9 cellular contexts compared by ENCODE assay signal in the genomic region with DNA sequence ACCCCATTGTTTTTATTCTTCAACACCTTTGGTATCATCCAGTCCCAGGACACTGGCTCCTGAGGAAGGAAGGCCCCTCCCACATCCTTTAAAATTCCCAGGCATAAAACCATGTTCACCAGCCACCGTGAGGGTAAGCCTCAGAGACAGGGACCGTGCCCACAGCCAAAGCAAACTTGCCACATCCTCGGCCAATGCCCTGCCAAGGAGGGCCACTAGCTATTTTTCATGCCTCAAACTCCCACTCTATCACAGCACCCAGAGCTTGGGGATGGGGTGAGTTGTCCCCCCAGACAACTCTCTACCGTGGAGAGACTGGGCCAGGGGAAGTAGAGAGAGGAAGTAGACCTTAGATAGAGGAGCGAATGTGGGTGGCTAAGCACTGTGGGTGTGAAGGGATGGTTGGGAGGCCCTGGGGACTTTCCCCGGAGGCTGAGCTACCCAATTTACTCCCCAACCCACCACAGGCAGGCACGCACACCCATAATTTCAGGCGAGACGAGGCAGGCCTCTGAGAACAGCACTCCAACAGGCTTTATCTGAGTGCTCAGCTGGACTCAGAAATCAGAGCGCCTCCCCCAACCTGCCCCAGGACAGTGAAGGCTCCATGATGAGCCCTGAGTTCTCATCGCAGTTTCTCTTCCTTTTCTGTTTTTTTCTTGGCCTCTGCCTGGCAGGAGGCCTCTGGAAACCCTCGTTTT. TPM values are rescaled to one million over a fixed set of nuclear protein-coding genes. Genes with fewer than 3 reads are reported as not detected.
DNase-seq lines count a peak whose midpoint lies in the region; ATAC-seq, FAIRE-seq and TF ChIP-seq lines count a peak whose summit lies in the region.
"Had no signal": no experiment of that assay in that cellular context is flagged by ENCODE, and none has a peak within 500 bp of the region (broad histone marks: within the 10 kb centered on the region; RNA-seq: fewer than 3 reads in every experiment).

No MANE protein-coding gene starts in this region.

- H3K4me3 Mint-ChIP-seq in stimulated activated effector memory CD8-positive, alpha-beta T cell treated with anti-CD3 and anti-CD28 coated beads, Interleukin-12 subunit alpha, Interleukin-12 subunit beta, amount 100 ng/mL, for 72 hours: peak overlapping the region; percentile 74

- peak; percentile 21 for DNase-seq in NCI-H748 (lab: John Stamatoyannopoulos, UW; ENCODE audit: unreplicated experiment)
- DNase-seq in NCI-H748 treated with DMSO at 0.1 percent for 48 hours (lab: John Stamatoyannopoulos, UW): no peak
- DNase-seq in T-helper 9 cell: peak; percentile 82
- DNase-seq in GM12878 (ENCODE audit: low read depth, low spot score): peak; percentile 99
- peak; percentile 72 to 94 for DNase-seq in stimulated activated effector memory CD8-positive, alpha-beta T cell treated with anti-CD3 and anti-CD28 coated beads, Interleukin-12 subunit alpha, Interleukin-12 subunit beta, amount 100 ng/mL, for 72 hours (ENCODE audit: low spot score in 2 of 2)
- DNase-seq in HuH-7.5 (ENCODE audit: low spot score): no peak

- ATAC-seq in HG03280 (IDR thresholded peaks at IDR 0.05; ENCODE audit: unreplicated experiment) (peak; percentile 40), GM12878 (peak; percentile 77)
- peak; percentile 83 for ATAC-seq in stimulated activated effector memory CD8-positive, alpha-beta T cell treated with anti-CD3 and anti-CD28 coated beads, Interleukin-12 subunit alpha, Interleukin-12 subunit beta, amount 100 ng/mL, for 72 hours

- BruUV-seq in GM12878 (replicated peaks; lab: Mats Ljungman, UMichigan): no TSS peak

- WGBS in GM12878 (ENCODE audit: insufficient coverage, insufficient replicate concordance, low lambda C conversion rate, missing lambda C conversion rate): 2% methylated on average over 12 of the region's 12 CpGs

- peak in 1 of 3 experiments; percentile 27; a peak in 1 of 6 replicates for TF ChIP-seq CTCF in GM12878 (IDR thresholded peaks at IDR 0.05 in 2 of 3, conservative IDR thresholded peaks at IDR 0.05 in 1 of 3; ENCODE audit: control insufficient read depth in 2 of 3, extremely low read depth in 1 of 3, insufficient read depth in 1 of 3, low read depth in 3 of 3, low read length in 3 of 3)

- peak; percentile 89 for FAIRE-seq in GM12878 (lab: Jason Lieb, UNC)

- peaks cover 16% of the 10 kb centered on the region for H3K79me2 ChIP-seq in GM12878 (ENCODE audit: control insufficient read depth, insufficient read depth, low read length)

- SMC1A ChIA-PET in GM12878 (lab: Charles Lee; ENCODE audit: uncharacterized antibody, unreplicated experiment): interaction anchor here (0.7 to 30.2 kb wide), 5 partner anchors 19 to 141 kb away, joined by 3 to 590 read pairs (median 25); partner anchors contain the start of gene BTG2

- H3K4me3 ChIP-seq in GM12878: peak overlapping the region; percentile 65
- H3K4me3 ChIP-seq in muscle layer of colon (ENCODE audit: low read depth in 1 of 2, low read length in 2 of 2): no peak overlapping the region

- in situ Hi-C loops in GM12878 (cut with MboI): loop anchor here (25.0 kb wide), 1 partner anchor 1223 kb away; the partner anchor contains the start of gene MDM4

- H3K36me3 Mint-ChIP-seq in stimulated activated effector memory CD8-positive, alpha-beta T cell treated with anti-CD3 and anti-CD28 coated beads, Interleukin-12 subunit alpha, Interleukin-12 subunit beta, amount 100 ng/mL, for 72 hours: peaks cover 49% of the 10 kb centered on the region

- no peaks in the 10 kb centered on the region for H3K27me3 ChIP-seq in GM12878 (replicated peaks in 1 of 2; ENCODE audit: control insufficient read depth in 2 of 2, insufficient read depth in 2 of 2, low read length in 1 of 2)
- H3K27me3 ChIP-seq in muscle layer of colon (ENCODE audit: control insufficient read depth in 1 of 2, insufficient read depth in 2 of 2, low read length in 2 of 2): no peaks in the 10 kb centered on the region

- H3K27ac ChIP-seq in GM12878 (ENCODE audit: control insufficient read depth, insufficient read depth) (peak overlapping the region; percentile 100), muscle layer of colon (ENCODE audit: low read depth, low read length) (peak overlapping the region; percentile 97)

- H3K9ac ChIP-seq in GM12878 (ENCODE audit: control insufficient read depth, insufficient read depth, low read length) (peak overlapping the region; percentile 97), muscle layer of colon (ENCODE audit: low read length) (peak overlapping the region; percentile 41)

- peak; percentile 30; the same call in 1 of the 2 replicates for TF ChIP-seq RAD21 in GM12878 (IDR thresholded peaks at IDR 0.05; ENCODE audit: insufficient read depth, low read depth, low read length)

- peak overlapping the region; percentile 99 for H3K27ac Mint-ChIP-seq in stimulated activated effector memory CD8-positive, alpha-beta T cell treated with anti-CD3 and anti-CD28 coated beads, Interleukin-12 subunit alpha, Interleukin-12 subunit beta, amount 100 ng/mL, for 72 hours

- H3K4me2 ChIP-seq in GM12878 (ENCODE audit: control insufficient read depth, insufficient read depth): peak overlapping the region; percentile 81

- CTCF ChIA-PET in GM12878 (lab: Yijun Ruan, JAX): interaction anchor here (0.7 to 14.4 kb wide), 9 partner anchors 9 to 48 kb away, joined by 3 to 207 read pairs (median 70); partner anchors contain the start of gene BTG2

- peak; percentile 97 to 98 for TF ChIP-seq EP300 in GM12878 (IDR thresholded peaks at IDR 0.05; ENCODE audit: borderline replicate concordance in 1 of 2, control insufficient read depth in 1 of 2, low read depth in 2 of 2, low read length in 2 of 2)

- peaks cover 2% of the 10 kb centered on the region for H3K9me3 Mint-ChIP-seq in stimulated activated effector memory CD8-positive, alpha-beta T cell treated with anti-CD3 and anti-CD28 coated beads, Interleukin-12 subunit alpha, Interleukin-12 subunit beta, amount 100 ng/mL, for 72 hours

- H3K36me3 ChIP-seq in GM12878 (ENCODE audit: control insufficient read depth in 2 of 2, insufficient read depth in 2 of 2, low read length in 1 of 2): no peaks in the 10 kb centered on the region
- H3K36me3 ChIP-seq in muscle layer of colon (ENCODE audit: insufficient read depth, low read length): no peaks in the 10 kb centered on the region

- peaks cover 78% of the 10 kb centered on the region for H3K4me1 Mint-ChIP-seq in stimulated activated effector memory CD8-positive, alpha-beta T cell treated with anti-CD3 and anti-CD28 coated beads, Interleukin-12 subunit alpha, Interleukin-12 subunit beta, amount 100 ng/mL, for 72 hours

- H4K20me1 ChIP-seq in GM12878 (ENCODE audit: control insufficient read depth, insufficient read depth): no peaks in the 10 kb centered on the region

- RAD21 ChIA-PET in GM12878 (lab: Charles Lee; ENCODE audit: unreplicated experiment): interaction anchor here (1.0 to 30.0 kb wide), 7 partner anchors 16 to 91 kb away, joined by 3 to 541 read pairs (median 56); partner anchors contain the start of gene BTG2

- POLR2A ChIA-PET in GM12878 (lab: Charles Lee): interaction anchor here (2.0 to 20.0 kb wide), 5 partner anchors 11 to 91 kb away, joined by 6 to 395 read pairs (median 168); partner anchors contain the start of gene BTG2

- peaks cover 58% of the 10 kb centered on the region for H3K4me1 ChIP-seq in GM12878 (ENCODE audit: control insufficient read depth, insufficient read depth, low read length)
- peaks cover 50% of the 10 kb centered on the region for H3K4me1 ChIP-seq in muscle layer of colon (ENCODE audit: insufficient read depth, low read length)

- intact Hi-C loops in GM12878 (cut with micrococcal nuclease; ENCODE audit: unreplicated experiment): loop anchor here (1.0 kb wide), 3 partner anchors 11 to 16 kb away; partner anchors contain the start of gene BTG2

- H2AFZ ChIP-seq in GM12878 (ENCODE audit: control insufficient read depth, low read depth, low read length): no peak overlapping the region

- TF ChIP-seq POLR2A in GM12878 (IDR thresholded peaks at IDR 0.05; ENCODE audit: low read depth, low read length): peak; percentile 78

- H3K9me3 ChIP-seq in GM12878 (replicated peaks; ENCODE audit: control insufficient read depth, insufficient read depth, low read length) (no peaks in the 10 kb centered on the region), muscle layer of colon (ENCODE audit: low read length) (no peaks in the 10 kb centered on the region)

TF ChIP-seq in GM12878, 131 proteins besides CTCF, POLR2A, EP300 and RAD21 (continues in another document):
- peak; percentile 91 for TF ChIP-seq MEF2B (IDR thresholded peaks at IDR 0.05; ENCODE audit: partially characterized antibody, poor library complexity, severe bottlenecking)

RNA-seq across cellular contexts. Expression of gene BTG2, which starts 15.9 kb away (rescaled TPM):
- 76.6 and 80.8 TPM in 2 replicates for total RNA-seq in GM12878 (2013; cell fraction: nucleolus; rRNA removed)
- total RNA-seq in GM12878 (2014; rRNA removed) (127 and 144 TPM in 2 replicates), GM12878 (2014; rRNA removed; fragmentation: Illumina TruSeq; extraction: Trizol) (66.4 and 68.1 TPM in 2 replicates), GM12878 (2021) (109 TPM in 2 replicates)
- polyA plus RNA-seq in GM12878 (2011; ENCODE audit: low read depth): 33.7 TPM
- polyA plus RNA-seq in GM12878 (2011; rRNA removed) (131 and 136 TPM in 2 replicates), GM12878 (2014; fragmentation: Illumina TruSeq; extraction: Trizol) (93.3 and 104 TPM in 2 replicates), GM12878 (2014; fragmentation: Nextera tagmentation; extraction: Ambion mirVana) (10 to 100 TPM; 23.3 to 37.2 TPM), GM12878 (2014; rRNA removed) (160 and 187 TPM in 2 replicates), GM12878 (2016; fragmentation: Nextera tagmentation; extraction: Ambion mirVana) (100 to 1,000 TPM in 1 of 2 experiments, 10 to 100 TPM in 1; 91.0 to 103 TPM)
- polyA plus RNA-seq in GM12878 (2011; cell fraction: cytosol; rRNA removed): 145 and 154 TPM in 2 replicates
- polyA plus RNA-seq in GM12878 (2011; cell fraction: nucleus; rRNA removed): 101 and 145 TPM in 2 replicates
- polyA plus RNA-seq in GM12878 (2012): 41.9 and 88.4 TPM in 2 replicates
- polyA minus RNA-seq in GM12878 (2011; rRNA and poly(A)+ RNA removed): 90.9 and 155 TPM in 2 replicates
- 84.2 and 93.8 TPM in 2 replicates for polyA minus RNA-seq in GM12878 (2011; cell fraction: cytosol; rRNA and poly(A)+ RNA removed)
- 110 and 138 TPM in 2 replicates for polyA minus RNA-seq in GM12878 (2011; cell fraction: nucleus; rRNA and poly(A)+ RNA removed)

RNA-seq across cellular contexts. Expression of gene CHIT1, which starts 60.0 kb away (rescaled TPM):
- 3.7 and 5.3 TPM in 2 replicates for total RNA-seq in GM12878 (2013; cell fraction: nucleolus; rRNA removed)
- total RNA-seq in GM12878 (2014; rRNA removed) (1.4 and 2.5 TPM in 2 replicates), GM12878 (2014; rRNA removed; fragmentation: Illumina TruSeq; extraction: Trizol) (0.89 and 1.0 TPM in 2 replicates), GM12878 (2021) (1.1 and 2.1 TPM in 2 replicates)
- 0.21 TPM for polyA plus RNA-seq in GM12878 (2011; ENCODE audit: low read depth)
- polyA plus RNA-seq in GM12878 (2011; rRNA removed) (0.23 and 0.39 TPM in 2 replicates), GM12878 (2014; fragmentation: Illumina TruSeq; extraction: Trizol) (0.43 and 0.63 TPM in 2 replicates), GM12878 (2014; fragmentation: Nextera tagmentation; extraction: Ambion mirVana) (under 1 TPM; 0.02 to 0.27 TPM), GM12878 (2014; rRNA removed) (1.0 and 1.3 TPM in 2 replicates), GM12878 (2016; fragmentation: Nextera tagmentation; extraction: Ambion mirVana) (under 1 TPM; 0.32 to 0.96 TPM)
- polyA plus RNA-seq in GM12878 (2011; cell fraction: cytosol; rRNA removed): 0.32 and 0.43 TPM in 2 replicates
- polyA plus RNA-seq in GM12878 (2011; cell fraction: nucleus; rRNA removed): 2.1 and 2.4 TPM in 2 replicates
- 0.65 and 1.1 TPM in 2 replicates for polyA plus RNA-seq in GM12878 (2012)
- 0.73 and 1.8 TPM in 2 replicates for polyA minus RNA-seq in GM12878 (2011; rRNA and poly(A)+ RNA removed)
- 1.2 TPM in 1 of 2 replicates, not detected in the other for polyA minus RNA-seq in GM12878 (2011; cell fraction: cytosol; rRNA and poly(A)+ RNA removed)
- polyA minus RNA-seq in GM12878 (2011; cell fraction: nucleus; rRNA and poly(A)+ RNA removed): 1.7 and 2.7 TPM in 2 replicates
- polyA plus RNA-seq: BJ had no signal

Comparison
In these comparisons a context has a peak if more than half of its experiments do, and no peak if none do; other contexts are left out.
1. DNase-seq: peak in NCI-H748 (single experiment), T-helper 9 cell (single experiment), GM12878 (single experiment) and stimulated activated effector memory CD8-positive, alpha-beta T cell treated with anti-CD3 and anti-CD28 coated beads, Interleukin-12 subunit alpha, Interleukin-12 subunit beta, amount 100 ng/mL, for 72 hours (2 of 2); none in NCI-H748 treated with DMSO at 0.1 percent for 48 hours (single experiment) and HuH-7.5 (single experiment).
2. Peak in every context shown above with its lines, with median percentiles within 50 percentile points of each other: ATAC-seq.